Comparison of ENCODE assay signal across 9 cellular contexts in the genomic region with DNA sequence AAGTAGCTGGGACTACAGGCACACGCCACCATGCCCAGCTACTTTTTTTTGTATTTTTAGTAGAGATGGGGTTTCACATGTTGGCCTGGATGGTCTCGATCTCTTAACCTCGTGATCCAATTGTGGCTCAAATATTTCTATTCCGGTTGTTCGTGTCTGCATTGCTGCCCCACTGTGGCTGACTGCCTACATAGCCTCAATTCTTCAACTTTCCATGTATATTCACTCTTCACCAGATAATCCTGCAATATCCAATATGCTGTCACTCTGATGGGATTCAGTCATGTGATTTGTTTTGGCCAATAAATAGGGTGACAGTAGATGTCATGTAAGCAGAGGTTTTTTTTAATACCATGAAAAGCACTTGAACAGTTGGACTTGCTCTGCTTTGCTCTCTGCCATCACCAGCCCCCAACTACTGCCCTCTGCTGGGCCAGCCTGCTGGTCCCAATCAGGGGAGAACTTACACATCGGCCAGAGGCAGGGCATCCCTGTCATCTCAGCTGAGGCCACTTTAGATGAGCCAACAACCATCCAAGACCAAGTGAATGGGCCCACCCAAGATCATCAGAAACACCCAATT. TPM values are rescaled to one million over a fixed set of nuclear protein-coding genes. Genes with fewer than 3 reads are reported as not detected.
DNase-seq lines count a peak whose midpoint lies in the region; ATAC-seq and TF ChIP-seq lines count a peak whose summit lies in the region.
"Had no signal": no experiment of that assay in that cellular context is flagged by ENCODE, and none has a peak within 500 bp of the region (broad histone marks: within the 10 kb centered on the region; RNA-seq: fewer than 3 reads in every experiment).

No MANE protein-coding gene starts in this region.

- peak; percentile 45 for TF ChIP-seq CTCF in GM06990 (IDR thresholded peaks at IDR 0.05; ENCODE audit: insufficient read depth, low read length, poor library complexity, severe bottlenecking)
- peak; percentile 31 for TF ChIP-seq CTCF in kidney epithelial cell (IDR thresholded peaks at IDR 0.05; ENCODE audit: insufficient read depth, low read length, poor library complexity, severe bottlenecking)

- H3K27me3 ChIP-seq in GM06990 (replicated peaks; ENCODE audit: control insufficient read depth, insufficient read depth, low read length) (no peaks in the 10 kb centered on the region), kidney epithelial cell (ENCODE audit: control insufficient read depth, insufficient read depth, low read length) (no peaks in the 10 kb centered on the region)

- H3K36me3 ChIP-seq in GM06990 (ENCODE audit: control insufficient read depth, insufficient read depth, low read length) (no peaks in the 10 kb centered on the region), kidney epithelial cell (ENCODE audit: control insufficient read depth, insufficient read depth, low read length) (no peaks in the 10 kb centered on the region)

- no peak for DNase-seq in GM06990 (ENCODE audit: extremely low read depth, insufficient read length)
- peak; percentile 39 for DNase-seq in UCSD-AML1 (lab: John Stamatoyannopoulos, UW; ENCODE audit: unreplicated experiment)
- no peak for DNase-seq in kidney epithelial cell (ENCODE audit: low read depth)
- no peak for DNase-seq in GF-D8 (lab: John Stamatoyannopoulos, UW)
- DNase-seq in cerebellum (ENCODE audit: low spot score), result no peak
- no peak for DNase-seq in NCI-H1105 treated with DMSO at 0.1 percent for 48 hours (lab: John Stamatoyannopoulos, UW)
- DNase-seq: naive thymus-derived CD8-positive, alpha-beta T cell had no signal

- no peak overlapping the region for H3K4me3 ChIP-seq in GM06990 (replicated peaks; ENCODE audit: low read depth, low read length)
- H3K4me3 ChIP-seq in kidney epithelial cell (ENCODE audit: low read depth, low read length), result no peak overlapping the region

- ATAC-seq in HG02642 (IDR thresholded peaks at IDR 0.05; ENCODE audit: poor library complexity, unreplicated experiment), result peak; percentile 53
- ATAC-seq in HG03460 (IDR thresholded peaks at IDR 0.05; ENCODE audit: unreplicated experiment), result no peak
- ATAC-seq: naive thymus-derived CD8-positive, alpha-beta T cell had no signal

RNA-seq across cellular contexts. Expression of gene NSUN6, which starts 56.7 kb away (rescaled TPM):
- total RNA-seq in kidney epithelial cell, result 6.6 TPM in 2 replicates
- 34.5 TPM for total RNA-seq in cerebellum
